ENCODE assay signal across 1 cellular context in the genomic region with DNA sequence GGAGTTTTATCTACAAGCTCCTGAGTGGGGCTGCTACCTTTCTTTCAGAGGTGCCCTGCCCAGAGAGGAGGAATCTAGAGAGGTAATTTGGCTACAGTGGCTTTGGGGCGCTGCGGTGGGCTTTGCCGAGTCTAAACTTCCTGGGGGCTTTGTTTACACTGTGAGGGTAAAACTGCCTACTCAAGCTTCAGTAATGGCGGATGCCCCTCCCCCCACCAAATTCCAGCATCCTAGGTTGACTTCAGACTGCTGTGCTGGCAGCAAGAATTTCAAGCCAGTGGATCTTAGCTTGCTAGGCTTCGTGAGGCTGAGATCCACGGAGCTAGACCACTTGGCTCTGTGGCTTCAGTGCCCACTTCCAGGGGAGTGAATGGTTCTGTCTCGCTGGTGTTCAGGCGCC.
A peak's percentile ranks its signal among the peaks of the same experiment; 100 is the strongest.
TF ChIP-seq lines count a peak whose summit lies in the region.

No MANE protein-coding gene starts in this region.

TF ChIP-seq in H1, 55 proteins besides CTCF, POLR2A, EP300 and RAD21:
- peak; percentile 33; the same call in 1 of the 2 replicates for TF ChIP-seq SP1 (IDR thresholded peaks at IDR 0.05; ENCODE audit: low read depth, low read length)
- TF ChIP-seq TEAD4 (IDR thresholded peaks at IDR 0.05; ENCODE audit: low read depth, low read length), result peak; percentile 64
- no peak for TF ChIP-seq CTBP2 (IDR thresholded peaks at IDR 0.05; ENCODE audit: borderline replicate concordance, insufficient read depth, insufficient read length, low read length)
- 0 out of 2 replicates have a peak, but pooled peaks have one; percentile 60 for TF ChIP-seq YY1 (IDR thresholded peaks at IDR 0.05; ENCODE audit: low read depth, low read length)
- no peak for TF ChIP-seq CBX5 (IDR thresholded peaks at IDR 0.05; ENCODE audit: low read depth, low read length)
- TF ChIP-seq KDM4A (IDR thresholded peaks at IDR 0.05; ENCODE audit: low read depth, low read length, severe bottlenecking), result no peak
- no peak for TF ChIP-seq SIN3A (conservative IDR thresholded peaks at IDR 0.05 in 1 of 2, IDR thresholded peaks at IDR 0.05 in 1 of 2; ENCODE audit: low read depth in 1 of 2, low read length in 2 of 2)
- no peak for TF ChIP-seq MAFK (IDR thresholded peaks at IDR 0.05; ENCODE audit: low read depth, low read length)
- TF ChIP-seq CEBPB (IDR thresholded peaks at IDR 0.05; ENCODE audit: low read depth, low read length), result no peak
